1 cellular context compared by ENCODE assay signal in genomic region chr2:218394298-218395089, GRCh38.
TF ChIP-seq lines count a peak whose summit lies in the region.

No MANE protein-coding gene starts in this region.

TF ChIP-seq in SK-N-SH, 30 proteins besides CTCF, POLR2A, EP300 and RAD21 (continued from another document):
- TF ChIP-seq REST (IDR thresholded peaks at IDR 0.05; ENCODE audit: low read depth, low read length), result no peak
TF ChIP-seq in SK-N-SH: peak in this region for 0.
